Comparison of ENCODE assay signal across 8 cellular contexts in the genomic region with DNA sequence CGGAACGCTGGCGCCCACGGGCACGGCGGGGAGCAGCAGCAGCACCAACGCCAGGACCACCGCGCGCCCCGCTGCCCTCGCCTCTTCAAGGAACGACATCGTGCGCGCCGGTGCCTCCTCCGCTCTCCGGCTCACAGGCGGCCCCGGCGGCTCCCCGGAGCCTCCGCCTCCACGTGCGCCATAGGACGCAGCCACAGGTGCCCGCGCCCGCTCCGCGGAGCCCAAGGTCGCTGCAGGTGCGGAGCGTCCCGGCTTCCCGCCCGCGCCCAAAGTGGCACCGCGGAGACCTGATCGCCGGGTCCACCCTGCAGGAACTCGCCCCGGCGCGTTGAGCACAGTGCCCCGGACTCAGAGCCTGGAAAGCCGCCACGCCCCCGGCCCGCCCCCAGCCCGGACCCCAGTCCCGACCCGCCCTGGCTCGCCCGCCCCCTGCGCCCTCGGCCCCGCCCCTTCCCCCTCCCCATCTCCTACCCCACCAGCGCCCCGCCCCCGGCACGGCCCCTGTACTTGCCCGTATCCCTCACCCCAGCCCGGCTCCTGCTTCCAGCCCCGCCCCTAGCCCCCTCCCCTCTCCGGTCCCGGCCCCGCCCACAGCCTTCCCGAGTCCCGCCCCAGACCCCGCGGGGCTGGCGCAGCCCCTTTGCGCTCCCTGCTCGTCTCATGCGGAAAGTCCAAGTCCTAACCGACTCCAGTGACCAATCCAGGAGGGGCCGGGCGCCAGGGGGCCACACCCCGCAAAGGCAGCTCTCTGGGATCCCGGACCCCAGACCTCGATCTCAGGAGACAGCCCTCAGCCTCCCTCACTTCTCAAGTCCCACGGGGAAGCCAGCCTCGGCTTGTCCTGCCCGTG. TPM values are rescaled to one million over a fixed set of nuclear protein-coding genes. Genes with fewer than 3 reads are reported as not detected.
A peak's percentile ranks its signal among the peaks of the same experiment; 100 is the strongest.
DNase-seq lines count a peak whose midpoint lies in the region; ATAC-seq and TF ChIP-seq lines count a peak whose summit lies in the region.

TSS of gene MEGF6 (minus strand) at position 339 of the 850 bp plus-strand sequence. CDS start at position 99, 240 bp downstream.

- no peak within 1 kb of the TSS for H3K23ac ChIP-seq in trophoblast cell (ENCODE audit: low read length)

- H3K4me1 Mint-ChIP-seq in activated T-cell treated with anti-CD3 and anti-CD28 coated beads, Interleukin-2, amount 50 U/mL, for 4 hours (ENCODE audit: low read depth): peaks cover 6% of the 10 kb centered on the region
- H3K4me1 Mint-ChIP-seq in type B pancreatic cell (ENCODE audit: unreplicated experiment): peaks cover 32% of the 10 kb centered on the region

- H2BK5ac ChIP-seq in trophoblast cell (ENCODE audit: low read depth, low read length, poor library complexity): no peak within 1 kb of the TSS

- BruUV-seq in OCI-LY7 (replicated peaks; lab: Mats Ljungman, UMichigan): no TSS peak

- H3K4me2 ChIP-seq in DND-41 (ENCODE audit: insufficient read depth, low read length): peak within 1 kb of the TSS; percentile 92
- H3K4me2 ChIP-seq in trophoblast cell (ENCODE audit: low read length): peak within 1 kb of the TSS; percentile 77
- no peak within 1 kb of the TSS for H3K4me2 ChIP-seq in OCI-LY7 (ENCODE audit: low read length)

- intact Hi-C loops in OCI-LY7 (cut with micrococcal nuclease; ENCODE audit: unreplicated experiment): no loop called here

- H3K4me3 Mint-ChIP-seq in activated T-cell treated with anti-CD3 and anti-CD28 coated beads, Interleukin-2, amount 50 U/mL, for 4 hours: peak within 1 kb of the TSS; percentile 72
- peak within 1 kb of the TSS; percentile 92 for H3K4me3 Mint-ChIP-seq in type B pancreatic cell

- H3K4ac ChIP-seq in trophoblast cell (ENCODE audit: low read depth, low read length): no peak within 1 kb of the TSS

- peak; percentile 89 for DNase-seq in DND-41
- DNase-seq in NCI-H226: peak; percentile 71
- DNase-seq in activated T-cell treated with anti-CD3 and anti-CD28 coated beads, Interleukin-2, amount 50 U/mL, for 4 hours: peak; percentile 69
- peak; percentile 36 for DNase-seq in fibroblast of villous mesenchyme (ENCODE audit: low read depth)
- DNase-seq in trophoblast cell: peak in 1 of 2 donors; percentile 17
- DNase-seq in type B pancreatic cell (ENCODE audit: extremely low spot score, unreplicated experiment): peak; percentile 95
- no peak for DNase-seq in OCI-LY7 (ENCODE audit: low spot score)

- H3K27ac ChIP-seq in DND-41 (ENCODE audit: low read length) (no peak within 1 kb of the TSS), trophoblast cell (ENCODE audit: low read depth, low read length) (no peak within 1 kb of the TSS), OCI-LY7 (ENCODE audit: low read depth, low read length, poor library complexity, severe bottlenecking) (no peak within 1 kb of the TSS)

- H3K4me1 ChIP-seq in DND-41 (ENCODE audit: insufficient read depth, low read length) (peaks cover 25% of the 10 kb centered on the region), trophoblast cell (ENCODE audit: control insufficient read depth in 1 of 2, insufficient read depth in 2 of 2, low read length in 2 of 2) (peaks cover 19% of the 10 kb centered on the region in 2 experiments), OCI-LY7 (ENCODE audit: insufficient read depth, low read length, poor library complexity, severe bottlenecking) (no peaks in the 10 kb centered on the region)

- H3K14ac ChIP-seq in trophoblast cell (ENCODE audit: low read length): no peak within 1 kb of the TSS

- H4K12ac ChIP-seq in trophoblast cell (ENCODE audit: low read depth, low read length): no peak within 1 kb of the TSS

- no peaks in the 10 kb centered on the region for H3K79me1 ChIP-seq in trophoblast cell (ENCODE audit: low read length)

- H3K18ac ChIP-seq in trophoblast cell (ENCODE audit: low read length): no peak within 1 kb of the TSS

- peak within 1 kb of the TSS; percentile 14 for H2BK12ac ChIP-seq in trophoblast cell (ENCODE audit: low read length)

- H3K27me3 Mint-ChIP-seq in activated T-cell treated with anti-CD3 and anti-CD28 coated beads, Interleukin-2, amount 50 U/mL, for 4 hours (ENCODE audit: low read depth): peaks cover 17% of the 10 kb centered on the region
- peaks cover 10% of the 10 kb centered on the region for H3K27me3 Mint-ChIP-seq in type B pancreatic cell

- no peaks in the 10 kb centered on the region for H3K9me2 ChIP-seq in OCI-LY7 (ENCODE audit: insufficient read depth, low read length)

- ATAC-seq in DND-41 (ENCODE audit: insufficient read depth, low read depth) (peak; percentile 83), HG02763 (IDR thresholded peaks at IDR 0.05; ENCODE audit: unreplicated experiment) (no peak)
- peak; percentile 80 to 82 for ATAC-seq in activated T-cell treated with anti-CD3 and anti-CD28 coated beads, Interleukin-2, amount 50 U/mL, for 4 hours

- H3K36me3 ChIP-seq in DND-41 (ENCODE audit: insufficient read depth, low read length) (no peaks in the 10 kb centered on the region), trophoblast cell (ENCODE audit: control insufficient read depth in 1 of 2, insufficient read depth in 2 of 2, low read length in 2 of 2) (no peaks in the 10 kb centered on the region), OCI-LY7 (ENCODE audit: insufficient read depth, low read length) (no peaks in the 10 kb centered on the region)

- H2AFZ ChIP-seq in DND-41 (ENCODE audit: low read depth, low read length): peak within 1 kb of the TSS; percentile 19; the same call in 1 of the 2 replicates
- H2AFZ ChIP-seq in trophoblast cell (ENCODE audit: insufficient read depth, low read length, poor library complexity): peak within 1 kb of the TSS; percentile 53
- H2AFZ ChIP-seq in OCI-LY7 (ENCODE audit: low read length): no peak within 1 kb of the TSS

- H3K9me3 Mint-ChIP-seq in activated T-cell treated with anti-CD3 and anti-CD28 coated beads, Interleukin-2, amount 50 U/mL, for 4 hours: no peaks in the 10 kb centered on the region
- H3K9me3 Mint-ChIP-seq in type B pancreatic cell: no peaks in the 10 kb centered on the region

- no peaks in the 10 kb centered on the region for H3K9me3 ChIP-seq in DND-41 (ENCODE audit: insufficient read depth, low read length, severe bottlenecking)
- H3K9me3 ChIP-seq in trophoblast cell (ENCODE audit: insufficient read depth, low read depth, low read length): no peaks in the 10 kb centered on the region
- H3K9me3 ChIP-seq in OCI-LY7 (ENCODE audit: low read length): no peaks in the 10 kb centered on the region

- H4K20me1 ChIP-seq in DND-41 (ENCODE audit: insufficient read depth, low read length): peaks cover 43% of the 10 kb centered on the region
- no peaks in the 10 kb centered on the region for H4K20me1 ChIP-seq in OCI-LY7 (ENCODE audit: insufficient read depth, low read length)

- no peak for TF ChIP-seq CTCF in DND-41 (IDR thresholded peaks at IDR 0.05; ENCODE audit: borderline replicate concordance, extremely low read depth, low read length, poor library complexity, severe bottlenecking)
- no peak for TF ChIP-seq CTCF in fibroblast of villous mesenchyme (IDR thresholded peaks at IDR 0.05; ENCODE audit: insufficient read depth, low read depth, low read length)
- no peak for TF ChIP-seq CTCF in type B pancreatic cell (conservative IDR thresholded peaks at IDR 0.05)
- TF ChIP-seq CTCF in OCI-LY7 (conservative IDR thresholded peaks at IDR 0.05; ENCODE audit: low read length): no peak

- POLR2A ChIA-PET in OCI-LY7 (lab: Charles Lee): no interaction called here

- CTCF ChIA-PET in OCI-LY7 (lab: Charles Lee; ENCODE audit: unreplicated experiment): no interaction called here

- H3K27ac Mint-ChIP-seq in type B pancreatic cell: peak within 1 kb of the TSS; percentile 74

- H3K79me2 ChIP-seq in DND-41 (ENCODE audit: insufficient read depth, low read length): no peaks in the 10 kb centered on the region
- no peaks in the 10 kb centered on the region for H3K79me2 ChIP-seq in trophoblast cell (ENCODE audit: control insufficient read depth, insufficient read depth, low read length, poor library complexity)
- H3K79me2 ChIP-seq in OCI-LY7 (ENCODE audit: insufficient read depth, low read depth, low read length): no peaks in the 10 kb centered on the region

- peak within 1 kb of the TSS in 1 of 2 experiments; percentile 54; a peak in 2 of 4 replicates for H3K4me3 ChIP-seq in DND-41 (ENCODE audit: low read depth in 1 of 2, low read length in 2 of 2)
- peak within 1 kb of the TSS; percentile 48 for H3K4me3 ChIP-seq in fibroblast of villous mesenchyme (ENCODE audit: low read depth, low read length)
- peak within 1 kb of the TSS; percentile 39 for H3K4me3 ChIP-seq in trophoblast cell (ENCODE audit: low read depth, low read length)
- H3K4me3 ChIP-seq in OCI-LY7 (ENCODE audit: low read depth, low read length, poor library complexity, severe bottlenecking): no peak within 1 kb of the TSS

- H3K36me3 Mint-ChIP-seq in activated T-cell treated with anti-CD3 and anti-CD28 coated beads, Interleukin-2, amount 50 U/mL, for 4 hours (ENCODE audit: insufficient read depth): no peaks in the 10 kb centered on the region
- no peaks in the 10 kb centered on the region for H3K36me3 Mint-ChIP-seq in type B pancreatic cell

- peak within 1 kb of the TSS; percentile 41; the same call in 1 of the 2 replicates for H3K9ac ChIP-seq in DND-41 (ENCODE audit: low read depth, low read length)
- no peak within 1 kb of the TSS for H3K9ac ChIP-seq in trophoblast cell (ENCODE audit: low read length)

- no peak within 1 kb of the TSS for H4K8ac ChIP-seq in trophoblast cell (ENCODE audit: low read depth, low read length)

- H4K91ac ChIP-seq in trophoblast cell (ENCODE audit: low read depth, low read length): no peak within 1 kb of the TSS

- peak within 1 kb of the TSS; percentile 12 for H2AK5ac ChIP-seq in trophoblast cell (ENCODE audit: low read length)

- no peak within 1 kb of the TSS for H2BK120ac ChIP-seq in trophoblast cell (ENCODE audit: insufficient read depth, low read length, poor library complexity)

- WGBS in trophoblast cell (ENCODE audit: extremely low coverage, insufficient coverage, insufficient read length): no CpG with 5 or more reads among the region's 87 CpGs

- H3K27me3 ChIP-seq in DND-41 (ENCODE audit: insufficient read depth, low read length, poor library complexity) (peaks cover 59% of the 10 kb centered on the region), trophoblast cell (ENCODE audit: insufficient read depth, low read length) (peaks cover 11% of the 10 kb centered on the region)

RNA-seq across cellular contexts. Expression of gene MEGF6, which starts in this region (rescaled TPM):
- under 1 TPM; 0.43 to 0.98 (median 0.84) TPM for total RNA-seq in activated T-cell treated with anti-CD3 and anti-CD28 coated beads, Interleukin-2, amount 50 U/mL, for 4 hours
- total RNA-seq in fibroblast of villous mesenchyme (2.2 and 7.1 TPM in 2 replicates), type B pancreatic cell (ENCODE audit: low replicate concordance) (26.7 and 61.7 TPM in 2 replicates), OCI-LY7 (2022) (0.15 and 0.17 TPM in 2 replicates)
- 11.3 and 12.1 TPM in 2 replicates for polyA plus RNA-seq in trophoblast cell (2013)
- total RNA-seq in OCI-LY7 (2014; rRNA removed; shearing (Covaris generic)): 0.10 and 0.32 TPM in 2 replicates

Comparison
In these comparisons a context has a peak if more than half of its experiments do, and no peak if none do; other contexts are left out.
1. Peak in DNase-seq and ATAC-seq in activated T-cell treated with anti-CD3 and anti-CD28 coated beads, Interleukin-2, amount 50 U/mL, for 4 hours; RNA of the gene not detected or under 1 TPM.